Comparison of ENCODE assay signal across 19 cellular contexts in genomic region chr2:133972786-133973185, GRCh38.
DNase-seq lines count a peak whose midpoint lies in the region; ATAC-seq and TF ChIP-seq lines count a peak whose summit lies in the region.
"Had no signal": no experiment of that assay in that cellular context is flagged by ENCODE, and none has a peak within 500 bp of the region (broad histone marks: within the 10 kb centered on the region; RNA-seq: fewer than 3 reads in every experiment).

No MANE protein-coding gene starts in this region.

- no peak for TF ChIP-seq EP300 in gastroesophageal sphincter (IDR thresholded peaks at IDR 0.05)

- peaks cover 0 to 14% (median 8%) of the 10 kb centered on the region in 3 donors for H3K4me1 ChIP-seq in gastroesophageal sphincter
- no peaks in the 10 kb centered on the region for H3K4me1 ChIP-seq in psoas muscle
- H3K4me1 ChIP-seq: SJSA1 had no signal

- H3K4me3 ChIP-seq in gastroesophageal sphincter (no peak overlapping the region), psoas muscle (no peak overlapping the region)
- H3K4me3 ChIP-seq: SJSA1 had no signal

- TF ChIP-seq POLR2A in gastroesophageal sphincter (IDR thresholded peaks at IDR 0.05), result no peak

- H3K27ac ChIP-seq in gastroesophageal sphincter, result peak overlapping the region in 2 of 4 donors; percentile 53 to 55
- H3K27ac ChIP-seq in psoas muscle, result no peak overlapping the region
- H3K27ac ChIP-seq: C4-2B, SJSA1 had no signal

- ATAC-seq in gastroesophageal sphincter (peak; percentile 60), psoas muscle (peak in 3 of 4 donors; percentile 54 to 78 (median 63)), GM21367 (IDR thresholded peaks at IDR 0.05; ENCODE audit: unreplicated experiment) (no peak), GM18909 (IDR thresholded peaks at IDR 0.05; ENCODE audit: poor library complexity, unreplicated experiment) (no peak), GM18868 (IDR thresholded peaks at IDR 0.05; ENCODE audit: unreplicated experiment) (no peak)
- ATAC-seq: activated naive CD4-positive, alpha-beta T cell treated with anti-CD3 and anti-CD28 coated beads, Interleukin-2, amount 50 U/mL, for 72 hours had no signal

- no peaks in the 10 kb centered on the region for H3K36me3 ChIP-seq in gastroesophageal sphincter
- H3K36me3 ChIP-seq in psoas muscle (ENCODE audit: insufficient read depth in 1 of 2, low read depth in 1 of 2), result no peaks in the 10 kb centered on the region
- H3K36me3 ChIP-seq: SJSA1 had no signal

- H3K9me3 ChIP-seq in gastroesophageal sphincter (no peaks in the 10 kb centered on the region), psoas muscle (no peaks in the 10 kb centered on the region)
- H3K9me3 ChIP-seq: SJSA1 had no signal

- H3K27me3 ChIP-seq in gastroesophageal sphincter (no peaks in the 10 kb centered on the region), psoas muscle (ENCODE audit: insufficient read depth in 3 of 3, low read length in 2 of 3) (peaks cover 0 to 3% (median 0%) of the 10 kb centered on the region in 3 donors)
- H3K27me3 ChIP-seq: SJSA1 had no signal

- DNase-seq in Ammon's horn (ENCODE audit: low spot score), result peak; percentile 64
- DNase-seq in RPMI7951 (ENCODE audit: low read depth), result peak; percentile 30
- DNase-seq in psoas muscle, result no peak
- no peak for DNase-seq in SW480 (ENCODE audit: low spot score)
- DNase-seq: activated CD4-positive, alpha-beta T cell treated with anti-CD3 and anti-CD28 coated beads, Interleukin-2, amount 10 ng/mL, durations not matched to agents 24 days and 14 days; activated T-cell treated with anti-CD3 and anti-CD28 coated beads for 4 hours; DMS 273 treated with DMSO at 0.1 percent for 48 hours; effector memory CD4-positive, alpha-beta T cell; MV-4-11; NCI-H2029; NCI-H510A treated with DMSO at 0.1 percent for 48 hours; stimulated activated CD4-positive, alpha-beta T cell treated with anti-CD3 and anti-CD28 coated beads, Interleukin-2, amount 100 ng/mL, for 48 hours had no signal

- intact Hi-C loops in psoas muscle (cut with DNase I), result no loop called here

- TF ChIP-seq CTCF in gastroesophageal sphincter (IDR thresholded peaks at IDR 0.05) (no peak), psoas muscle (IDR thresholded peaks at IDR 0.05) (no peak)

- 29 to 59% methylated on average over 4 to 8 of the region's 8 CpGs for WGBS in gastroesophageal sphincter (ENCODE audit: low coverage in 1 of 2), 2 donors
- 25 to 39% (median 32%) methylated on average over 8 of the region's 8 CpGs for WGBS in psoas muscle, 3 donors

Comparison
In these comparisons a context has a peak if more than half of its experiments do, and no peak if none do; other contexts are left out.
1. DNase-seq: peak in Ammon's horn (single experiment) and RPMI7951 (single experiment); none in psoas muscle (0 of 2) and SW480 (single experiment).
2. ATAC-seq: peak in gastroesophageal sphincter (single experiment) and psoas muscle (3 of 4); none in GM21367 (single experiment), GM18909 (single experiment) and GM18868 (single experiment).